ENCODE assay signal across 14 cellular contexts in genomic region chr2:50084086-50084843, GRCh38.
DNase-seq lines count a peak whose midpoint lies in the region; ATAC-seq, FAIRE-seq and TF ChIP-seq lines count a peak whose summit lies in the region.
"Had no signal": no experiment of that assay in that cellular context is flagged by ENCODE, and none has a peak within 500 bp of the region (broad histone marks: within the 10 kb centered on the region; RNA-seq: fewer than 3 reads in every experiment).

No MANE protein-coding gene starts in this region.

- peak overlapping the region; percentile 13 for H2BK5ac ChIP-seq in neuronal stem cell (ENCODE audit: low read length)

- no peak overlapping the region for H2AK5ac ChIP-seq in neuronal stem cell (ENCODE audit: low read depth, low read length)

- no peak overlapping the region for H4K8ac ChIP-seq in neuronal stem cell (ENCODE audit: low read depth, low read length)

- no peak overlapping the region for H2AFZ ChIP-seq in neuronal stem cell (ENCODE audit: low read length)
- H2AFZ ChIP-seq: GM23338 had no signal

- TF ChIP-seq CTCF in kidney (IDR thresholded peaks at IDR 0.05; ENCODE audit: borderline replicate concordance, extremely low read depth, insufficient read depth) = no peak

- H2BK120ac ChIP-seq in neuronal stem cell (ENCODE audit: low read depth, low read length) = no peak overlapping the region

- H3K4me1 ChIP-seq in kidney (ENCODE audit: control insufficient read depth in 1 of 2, insufficient read depth in 1 of 2, low read depth in 1 of 2, low read length in 2 of 2) (no peaks in the 10 kb centered on the region), neuronal stem cell (ENCODE audit: control insufficient read depth in 2 of 2, insufficient read depth in 1 of 2, low read depth in 1 of 2, low read length in 2 of 2) (no peaks in the 10 kb centered on the region)
- H3K4me1 ChIP-seq: BLaER1 treated with 17β-estradiol and CSF1 and Interleukin-3, amounts not matched to agents 10 nM and 100 nM had no signal

- no peaks in the 10 kb centered on the region for H3K79me1 ChIP-seq in neuronal stem cell (ENCODE audit: low read depth, low read length)

- H4K91ac ChIP-seq in neuronal stem cell (ENCODE audit: low read depth, low read length, poor library complexity) = no peak overlapping the region

- peak overlapping the region; percentile 31 for H3K23ac ChIP-seq in neuronal stem cell (ENCODE audit: low read depth, low read length, poor library complexity)

- H3K36me3 ChIP-seq in kidney (ENCODE audit: control insufficient read depth in 1 of 2, insufficient read depth in 2 of 2, low read length in 2 of 2) (no peaks in the 10 kb centered on the region), neuronal stem cell (replicated peaks in 1 of 2; ENCODE audit: control insufficient read depth in 2 of 2, insufficient read depth in 2 of 2, low read length in 2 of 2) (no peaks in the 10 kb centered on the region)
- H3K36me3 ChIP-seq: BLaER1 treated with 17β-estradiol and CSF1 and Interleukin-3, amounts not matched to agents 10 nM and 100 nM had no signal

- no CpG with 5 or more reads among the region's 40 CpGs for WGBS in neuronal stem cell (ENCODE audit: extremely low coverage in 2 of 2, insufficient read length in 2 of 2, insufficient replicate concordance in 1 of 2), 2 donors

- no peak overlapping the region for H3K27ac ChIP-seq in kidney (ENCODE audit: low read depth in 2 of 2, low read length in 2 of 2)
- no peak overlapping the region for H3K27ac ChIP-seq in neuronal stem cell (replicated peaks; ENCODE audit: low read length)
- H3K27ac ChIP-seq: BLaER1 treated with 17β-estradiol and CSF1 and Interleukin-3, amounts not matched to agents 10 nM and 100 nM had no signal

- H3K9me3 ChIP-seq in kidney (ENCODE audit: control insufficient read depth in 1 of 2, low read length in 2 of 2) (no peaks in the 10 kb centered on the region), neuronal stem cell (replicated peaks in 1 of 2; ENCODE audit: control insufficient read depth in 2 of 2, insufficient read depth in 1 of 2, low read depth in 1 of 2, low read length in 2 of 2) (no peaks in the 10 kb centered on the region)

- no peak overlapping the region for H3K4ac ChIP-seq in neuronal stem cell (ENCODE audit: low read length)

- no peak overlapping the region for H3K18ac ChIP-seq in neuronal stem cell (ENCODE audit: low read length)

- H3K27me3 ChIP-seq in neuronal stem cell (ENCODE audit: control insufficient read depth in 3 of 3, insufficient read depth in 3 of 3, low read depth in 1 of 3, low read length in 3 of 3) = no peaks in the 10 kb centered on the region
- H3K27me3 ChIP-seq: BLaER1 treated with 17β-estradiol and CSF1 and Interleukin-3, amounts not matched to agents 10 nM and 100 nM had no signal

- no peak overlapping the region for H2BK12ac ChIP-seq in neuronal stem cell (ENCODE audit: low read length)

- H3K4me3 ChIP-seq in kidney (ENCODE audit: low read length in 2 of 2) = no peak overlapping the region
- H3K4me3 ChIP-seq in neuronal stem cell (ENCODE audit: low read length in 2 of 2) = no peak overlapping the region
- H3K4me3 ChIP-seq: BLaER1 treated with 17β-estradiol and CSF1 and Interleukin-3, amounts not matched to agents 10 nM and 100 nM; GM23338 had no signal

- no peak overlapping the region for H3K4me2 ChIP-seq in neuronal stem cell (ENCODE audit: insufficient read depth, low read length, poor library complexity, severe bottlenecking)
- H3K4me2 ChIP-seq: BLaER1 treated with 17β-estradiol and CSF1 and Interleukin-3, amounts not matched to agents 10 nM and 100 nM; GM23338 had no signal

- H3K14ac ChIP-seq in neuronal stem cell (ENCODE audit: low read length) = no peak overlapping the region

- ATAC-seq in Right ventricle myocardium superior (ENCODE audit: poor library complexity) (no peak), left cardiac atrium (no peak)
- ATAC-seq: CD8-positive, alpha-beta T cell; GM23338 had no signal

- no peak overlapping the region for H3K9ac ChIP-seq in kidney (ENCODE audit: low read length in 2 of 2)
- H3K9ac ChIP-seq in neuronal stem cell (ENCODE audit: low read depth, low read length, poor library complexity) = no peak overlapping the region
- H3K9ac ChIP-seq: BLaER1 treated with 17β-estradiol and CSF1 and Interleukin-3, amounts not matched to agents 10 nM and 100 nM had no signal

- intact Hi-C loops in Right ventricle myocardium superior (cut with DNase I) = no loop called here
- intact Hi-C loops in left cardiac atrium (cut with DNase I) = no loop called here
- intact Hi-C loops in kidney (cut with DNase I) = no loop called here

- no peak overlapping the region for H2BK15ac ChIP-seq in neuronal stem cell (ENCODE audit: low read length)

- DNase-seq in Right ventricle myocardium superior (peak; percentile 24), left cardiac atrium (no peak), kidney (peak; percentile 56), neuronal stem cell (ENCODE audit: low spot score) (no peak), NCI-H774 (lab: John Stamatoyannopoulos, UW) (no peak), NCI-H1092 (lab: John Stamatoyannopoulos, UW) (no peak)
- DNase-seq: Calu3; CD8-positive, alpha-beta T cell; DMS79 treated with DMSO at 0.1 percent for 48 hours; GF-D8; HCEC 1CT had no signal

- FAIRE-seq in kidney (lab: Jason Lieb, UNC) = no peak
- FAIRE-seq: H54 had no signal

Comparison
In these comparisons a context has a peak if more than half of its experiments do, and no peak if none do; other contexts are left out.
1. DNase-seq: peak in Right ventricle myocardium superior (single experiment) and kidney (single experiment); none in left cardiac atrium (single experiment), neuronal stem cell (single experiment), NCI-H774 (single experiment) and NCI-H1092 (single experiment).